1 cellular context compared by ENCODE assay signal in the genomic region with DNA sequence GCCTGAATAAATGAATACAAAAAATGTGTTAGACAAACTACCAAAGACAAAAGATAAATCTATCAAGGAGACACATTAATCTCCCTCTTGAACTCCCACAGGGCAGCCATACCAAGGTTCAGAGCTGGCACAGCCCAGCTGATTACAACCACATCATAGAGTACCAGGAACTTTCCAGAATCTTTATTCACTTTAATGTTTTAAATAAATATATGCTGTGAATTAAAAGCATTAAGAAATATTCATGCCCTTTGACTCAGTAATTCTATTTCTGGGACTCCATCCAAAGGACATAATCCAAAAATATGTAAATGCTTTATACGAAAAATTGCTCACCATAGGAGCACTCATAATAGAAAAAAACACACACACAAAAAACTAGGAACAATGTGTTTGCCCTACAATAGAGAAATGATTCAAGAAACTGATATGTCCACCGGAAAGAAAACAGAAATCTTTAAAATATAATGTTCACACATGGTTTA.
A peak's percentile ranks its signal among the peaks of the same experiment; 100 is the strongest.
TF ChIP-seq lines count a peak whose summit lies in the region.

No MANE protein-coding gene starts in this region.

TF ChIP-seq in SK-N-SH, 30 proteins besides CTCF, POLR2A, EP300 and RAD21 (continued from another document):
- TF ChIP-seq MXI1 (IDR thresholded peaks at IDR 0.05; ENCODE audit: low read depth, low read length) (no peak), FOXM1 (IDR thresholded peaks at IDR 0.05; ENCODE audit: low read depth) (no peak), USF2 (IDR thresholded peaks at IDR 0.05; ENCODE audit: borderline replicate concordance, low read depth, low read length) (no peak), TEAD4 (IDR thresholded peaks at IDR 0.05; ENCODE audit: borderline replicate concordance, insufficient read depth) (0 out of 2 replicates have a peak, but pooled peaks have one; percentile 15), NFIC (IDR thresholded peaks at IDR 0.05; ENCODE audit: borderline replicate concordance) (peak; percentile 45; the same call in 1 of the 2 replicates), EZH2phosphoT487 (IDR thresholded peaks at IDR 0.05; ENCODE audit: borderline replicate concordance, low read depth) (no peak), RXRA (IDR thresholded peaks at IDR 0.05; ENCODE audit: borderline replicate concordance, low read depth) (0 out of 2 replicates have a peak, but pooled peaks have one; percentile 24), CHD2 (IDR thresholded peaks at IDR 0.05; ENCODE audit: low read length, partially characterized antibody) (no peak), MAX (IDR thresholded peaks at IDR 0.05; ENCODE audit: low read depth) (no peak), RCOR1 (IDR thresholded peaks at IDR 0.05; ENCODE audit: low read length) (no peak), TCF12 (IDR thresholded peaks at IDR 0.05) (peak; percentile 59), SMC3 (IDR thresholded peaks at IDR 0.05; ENCODE audit: low read depth, low read length) (no peak), FOXJ3 (CRISPR knock-in tag; IDR thresholded peaks at IDR 0.05) (no peak), GATA2 (CRISPR knock-in tag; IDR thresholded peaks at IDR 0.05) (no peak), GABPA (IDR thresholded peaks at IDR 0.05; ENCODE audit: low read depth) (no peak), MEF2A (IDR thresholded peaks at IDR 0.05; ENCODE audit: borderline replicate concordance, low read depth) (no peak), ELF1 (IDR thresholded peaks at IDR 0.05) (no peak), TAF1 (IDR thresholded peaks at IDR 0.05; ENCODE audit: borderline replicate concordance, low read depth, low read length) (no peak), POLR2AphosphoS5 (IDR thresholded peaks at IDR 0.05; ENCODE audit: low read depth, low read length) (no peak), YY1 (IDR thresholded peaks at IDR 0.05; ENCODE audit: low read depth) (no peak), USF1 (IDR thresholded peaks at IDR 0.05; ENCODE audit: borderline replicate concordance, low read depth) (no peak), FOSL2 (IDR thresholded peaks at IDR 0.05; ENCODE audit: borderline replicate concordance, low read depth) (no peak), NRF1 (IDR thresholded peaks at IDR 0.05; ENCODE audit: low read depth, low read length) (no peak)
- TF ChIP-seq, protein P1, sequence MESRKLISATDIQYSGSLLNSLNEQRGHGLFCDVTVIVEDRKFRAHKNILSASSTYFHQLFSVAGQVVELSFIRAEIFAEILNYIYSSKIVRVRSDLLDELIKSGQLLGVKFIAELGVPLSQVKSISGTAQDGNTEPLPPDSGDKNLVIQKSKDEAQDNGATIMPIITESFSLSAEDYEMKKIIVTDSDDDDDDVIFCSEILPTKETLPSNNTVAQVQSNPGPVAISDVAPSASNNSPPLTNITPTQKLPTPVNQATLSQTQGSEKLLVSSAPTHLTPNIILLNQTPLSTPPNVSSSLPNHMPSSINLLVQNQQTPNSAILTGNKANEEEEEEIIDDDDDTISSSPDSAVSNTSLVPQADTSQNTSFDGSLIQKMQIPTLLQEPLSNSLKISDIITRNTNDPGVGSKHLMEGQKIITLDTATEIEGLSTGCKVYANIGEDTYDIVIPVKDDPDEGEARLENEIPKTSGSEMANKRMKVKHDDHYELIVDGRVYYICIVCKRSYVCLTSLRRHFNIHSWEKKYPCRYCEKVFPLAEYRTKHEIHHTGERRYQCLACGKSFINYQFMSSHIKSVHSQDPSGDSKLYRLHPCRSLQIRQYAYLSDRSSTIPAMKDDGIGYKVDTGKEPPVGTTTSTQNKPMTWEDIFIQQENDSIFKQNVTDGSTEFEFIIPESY (IDR thresholded peaks at IDR 0.05; ENCODE audit: borderline replicate concordance, low read depth): no peak
- TF ChIP-seq, protein P2, sequence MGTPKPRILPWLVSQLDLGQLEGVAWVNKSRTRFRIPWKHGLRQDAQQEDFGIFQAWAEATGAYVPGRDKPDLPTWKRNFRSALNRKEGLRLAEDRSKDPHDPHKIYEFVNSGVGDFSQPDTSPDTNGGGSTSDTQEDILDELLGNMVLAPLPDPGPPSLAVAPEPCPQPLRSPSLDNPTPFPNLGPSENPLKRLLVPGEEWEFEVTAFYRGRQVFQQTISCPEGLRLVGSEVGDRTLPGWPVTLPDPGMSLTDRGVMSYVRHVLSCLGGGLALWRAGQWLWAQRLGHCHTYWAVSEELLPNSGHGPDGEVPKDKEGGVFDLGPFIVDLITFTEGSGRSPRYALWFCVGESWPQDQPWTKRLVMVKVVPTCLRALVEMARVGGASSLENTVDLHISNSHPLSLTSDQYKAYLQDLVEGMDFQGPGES (IDR thresholded peaks at IDR 0.05; ENCODE audit: low read depth, low read length): no peak
- TF ChIP-seq, protein P3, sequence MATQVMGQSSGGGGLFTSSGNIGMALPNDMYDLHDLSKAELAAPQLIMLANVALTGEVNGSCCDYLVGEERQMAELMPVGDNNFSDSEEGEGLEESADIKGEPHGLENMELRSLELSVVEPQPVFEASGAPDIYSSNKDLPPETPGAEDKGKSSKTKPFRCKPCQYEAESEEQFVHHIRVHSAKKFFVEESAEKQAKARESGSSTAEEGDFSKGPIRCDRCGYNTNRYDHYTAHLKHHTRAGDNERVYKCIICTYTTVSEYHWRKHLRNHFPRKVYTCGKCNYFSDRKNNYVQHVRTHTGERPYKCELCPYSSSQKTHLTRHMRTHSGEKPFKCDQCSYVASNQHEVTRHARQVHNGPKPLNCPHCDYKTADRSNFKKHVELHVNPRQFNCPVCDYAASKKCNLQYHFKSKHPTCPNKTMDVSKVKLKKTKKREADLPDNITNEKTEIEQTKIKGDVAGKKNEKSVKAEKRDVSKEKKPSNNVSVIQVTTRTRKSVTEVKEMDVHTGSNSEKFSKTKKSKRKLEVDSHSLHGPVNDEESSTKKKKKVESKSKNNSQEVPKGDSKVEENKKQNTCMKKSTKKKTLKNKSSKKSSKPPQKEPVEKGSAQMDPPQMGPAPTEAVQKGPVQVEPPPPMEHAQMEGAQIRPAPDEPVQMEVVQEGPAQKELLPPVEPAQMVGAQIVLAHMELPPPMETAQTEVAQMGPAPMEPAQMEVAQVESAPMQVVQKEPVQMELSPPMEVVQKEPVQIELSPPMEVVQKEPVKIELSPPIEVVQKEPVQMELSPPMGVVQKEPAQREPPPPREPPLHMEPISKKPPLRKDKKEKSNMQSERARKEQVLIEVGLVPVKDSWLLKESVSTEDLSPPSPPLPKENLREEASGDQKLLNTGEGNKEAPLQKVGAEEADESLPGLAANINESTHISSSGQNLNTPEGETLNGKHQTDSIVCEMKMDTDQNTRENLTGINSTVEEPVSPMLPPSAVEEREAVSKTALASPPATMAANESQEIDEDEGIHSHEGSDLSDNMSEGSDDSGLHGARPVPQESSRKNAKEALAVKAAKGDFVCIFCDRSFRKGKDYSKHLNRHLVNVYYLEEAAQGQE (IDR thresholded peaks at IDR 0.05; ENCODE audit: low read depth, low read length): no peak
- TF ChIP-seq, protein P4, sequence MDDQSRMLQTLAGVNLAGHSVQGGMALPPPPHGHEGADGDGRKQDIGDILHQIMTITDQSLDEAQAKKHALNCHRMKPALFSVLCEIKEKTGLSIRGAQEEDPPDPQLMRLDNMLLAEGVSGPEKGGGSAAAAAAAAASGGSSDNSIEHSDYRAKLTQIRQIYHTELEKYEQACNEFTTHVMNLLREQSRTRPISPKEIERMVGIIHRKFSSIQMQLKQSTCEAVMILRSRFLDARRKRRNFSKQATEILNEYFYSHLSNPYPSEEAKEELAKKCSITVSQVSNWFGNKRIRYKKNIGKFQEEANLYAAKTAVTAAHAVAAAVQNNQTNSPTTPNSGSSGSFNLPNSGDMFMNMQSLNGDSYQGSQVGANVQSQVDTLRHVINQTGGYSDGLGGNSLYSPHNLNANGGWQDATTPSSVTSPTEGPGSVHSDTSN (IDR thresholded peaks at IDR 0.05): peak; percentile 50; the same call in 1 of the 2 replicates
